Comparison of ENCODE assay signal across 8 cellular contexts in genomic region chrX:57156397-57157049, GRCh38. TPM values are rescaled to one million over a fixed set of nuclear protein-coding genes. Genes with fewer than 3 reads are reported as not detected.
A peak's percentile ranks its signal among the peaks of the same experiment; 100 is the strongest.
DNase-seq lines count a peak whose midpoint lies in the region; ATAC-seq and TF ChIP-seq lines count a peak whose summit lies in the region.

No MANE protein-coding gene starts in this region.

- H3K4me3 Mint-ChIP-seq in HFFc6, result no peak overlapping the region
- H3K4me3 Mint-ChIP-seq in activated T-helper 17 cell treated with anti-CD3 and anti-CD28 coated beads, Interleukin-2, amount 50 U/mL, for 72 hours, result no peak overlapping the region

- no peak for DNase-seq in AG09319 (ENCODE audit: extremely low read depth, low read depth)
- DNase-seq in HFFc6, result peak; percentile 15
- DNase-seq in inferior parietal cortex (ENCODE audit: extremely low spot score), result peak; percentile 30

- peak; percentile 39 for TF ChIP-seq CTCF in AG09319 (IDR thresholded peaks at IDR 0.05; ENCODE audit: low read depth, low read length)
- TF ChIP-seq CTCF in HFFc6 (IDR thresholded peaks at IDR 0.05), result peak; percentile 62

- ATAC-seq in SK-N-SH treated with all-trans-retinoic acid at 6 μM for 48 hours (peak; percentile 87), GM18502 (IDR thresholded peaks at IDR 0.05; ENCODE audit: poor library complexity, unreplicated experiment) (no peak), HG03045 (IDR thresholded peaks at IDR 0.05; ENCODE audit: unreplicated experiment) (no peak), HG02885 (IDR thresholded peaks at IDR 0.05; ENCODE audit: poor library complexity, unreplicated experiment) (no peak)
- no peak for ATAC-seq in activated T-helper 17 cell treated with anti-CD3 and anti-CD28 coated beads, Interleukin-2, amount 50 U/mL, for 72 hours (replicated peaks)

- H3K27ac Mint-ChIP-seq in HFFc6, result no peak overlapping the region
- no peak overlapping the region for H3K27ac Mint-ChIP-seq in activated T-helper 17 cell treated with anti-CD3 and anti-CD28 coated beads, Interleukin-2, amount 50 U/mL, for 72 hours

- no peaks in the 10 kb centered on the region; the same call in 1 of the 2 replicates for H3K27me3 Mint-ChIP-seq in HFFc6 (ENCODE audit: insufficient read depth)
- H3K27me3 Mint-ChIP-seq in activated T-helper 17 cell treated with anti-CD3 and anti-CD28 coated beads, Interleukin-2, amount 50 U/mL, for 72 hours, result no peaks in the 10 kb centered on the region

- no peaks in the 10 kb centered on the region for H3K4me1 Mint-ChIP-seq in HFFc6 (ENCODE audit: low read depth)
- H3K4me1 Mint-ChIP-seq in activated T-helper 17 cell treated with anti-CD3 and anti-CD28 coated beads, Interleukin-2, amount 50 U/mL, for 72 hours, result no peaks in the 10 kb centered on the region

- H3K9me3 Mint-ChIP-seq in HFFc6, result no peaks in the 10 kb centered on the region; the same call in 1 of the 2 replicates
- peaks cover 3% of the 10 kb centered on the region for H3K9me3 Mint-ChIP-seq in activated T-helper 17 cell treated with anti-CD3 and anti-CD28 coated beads, Interleukin-2, amount 50 U/mL, for 72 hours

- peaks cover under 1% of the 10 kb centered on the region; the same call in 1 of the 2 replicates for H3K36me3 Mint-ChIP-seq in HFFc6 (ENCODE audit: low read depth)
- H3K36me3 Mint-ChIP-seq in activated T-helper 17 cell treated with anti-CD3 and anti-CD28 coated beads, Interleukin-2, amount 50 U/mL, for 72 hours (ENCODE audit: low read depth), result peaks cover 5% of the 10 kb centered on the region

TF ChIP-seq in SK-N-SH treated with all-trans-retinoic acid at 6 μM for 48 hours, 23 proteins besides CTCF, POLR2A, EP300 and RAD21:
- TF ChIP-seq ZFP30 (CRISPR knock-in tag; IDR thresholded peaks at IDR 0.05) (no peak), OSR1 (CRISPR knock-in tag; IDR thresholded peaks at IDR 0.05) (no peak), ESRRG (CRISPR knock-in tag; IDR thresholded peaks at IDR 0.05) (no peak), CSRNP3 (CRISPR knock-in tag; IDR thresholded peaks at IDR 0.05) (no peak), TSHZ2 (CRISPR knock-in tag; IDR thresholded peaks at IDR 0.05) (no peak), GLIS3 (CRISPR knock-in tag; IDR thresholded peaks at IDR 0.05) (no peak), CREB5 (CRISPR knock-in tag; IDR thresholded peaks at IDR 0.05; ENCODE audit: low read depth) (no peak)
TF ChIP-seq in SK-N-SH treated with all-trans-retinoic acid at 6 μM for 48 hours: peak in this region for 0.

RNA-seq across cellular contexts. Expression of gene SPIN2A, which starts 19.3 kb away (rescaled TPM):
- 1 to 10 TPM in 1 of 6 experiments, under 1 TPM in 5; 0.33 to 1.0 (median 0.79) TPM for total RNA-seq in HFFc6 (2021; fragmentation: NEBNext Ultra II Directional; extraction: Animal tissue kit (Norgen Biotek cat#: 25700))
- total RNA-seq in activated T-helper 17 cell treated with anti-CD3 and anti-CD28 coated beads, Interleukin-2, amount 50 U/mL, for 72 hours, result 1 to 10 TPM in 1 of 2 donors, under 1 TPM in 1; 0.76 to 1.5 TPM

RNA-seq across cellular contexts. Expression of gene SPIN2B, which starts 35.2 kb away (rescaled TPM):
- total RNA-seq in HFFc6 (2021; fragmentation: NEBNext Ultra II Directional; extraction: Animal tissue kit (Norgen Biotek cat#: 25700)), result 10 to 100 TPM in 1 of 6 experiments, 1 to 10 TPM in 5; 8.1 to 11.4 (median 9.6) TPM
- total RNA-seq in activated T-helper 17 cell treated with anti-CD3 and anti-CD28 coated beads, Interleukin-2, amount 50 U/mL, for 72 hours, result 1 to 10 TPM; 5.3 to 7.2 TPM
